Comparison of ENCODE assay signal across 1 cellular context in the genomic region with DNA sequence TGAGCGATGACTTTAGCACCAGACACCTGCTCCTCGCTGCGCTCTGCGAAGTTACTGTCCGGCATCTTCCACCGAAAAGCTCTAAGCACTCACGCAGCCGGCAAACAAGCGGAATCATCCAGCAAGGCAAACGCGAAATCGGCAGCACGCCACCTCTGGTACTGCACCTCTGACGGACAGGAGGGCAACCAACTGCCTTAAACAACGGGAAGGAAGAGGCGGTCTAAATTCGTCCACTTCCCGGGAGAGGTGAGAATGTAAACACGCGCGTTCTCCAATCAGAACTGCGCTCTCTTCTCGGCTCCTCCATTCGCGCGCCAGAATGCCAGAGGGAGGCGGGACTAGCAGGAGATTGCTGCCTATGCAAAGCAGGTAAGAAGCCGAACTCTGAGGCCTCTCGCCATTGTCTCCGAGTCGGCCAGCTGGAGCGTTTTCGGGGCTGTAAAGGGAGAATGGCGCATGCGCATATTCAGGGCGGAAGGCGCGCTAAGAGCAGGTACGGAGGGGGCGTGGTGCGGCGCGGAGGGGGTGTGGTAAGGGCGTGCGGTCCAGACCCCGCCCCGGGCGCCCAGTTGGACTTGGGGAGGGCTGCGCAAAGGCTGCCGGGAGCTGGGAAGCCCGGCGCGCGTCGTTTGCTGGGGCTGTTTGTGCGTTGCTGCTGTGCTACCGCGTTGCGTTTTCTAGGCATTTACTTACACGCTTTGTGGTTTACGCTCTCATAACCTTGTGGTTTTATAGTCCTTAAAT.
TF ChIP-seq lines count a peak whose summit lies in the region.

BTD (plus strand) TSS at position 347 of the 747 bp plus-strand sequence. CDS start 33,695 bp downstream, outside the sequence.
HACL1 (minus strand) TSS at position 171 of the 747 bp plus-strand sequence; CDS start at position 65, 106 bp downstream.

TF ChIP-seq in HepG2, 621 proteins besides CTCF, POLR2A, EP300 and RAD21 (continued from another document and continues in another):
- TF ChIP-seq, protein P1, sequence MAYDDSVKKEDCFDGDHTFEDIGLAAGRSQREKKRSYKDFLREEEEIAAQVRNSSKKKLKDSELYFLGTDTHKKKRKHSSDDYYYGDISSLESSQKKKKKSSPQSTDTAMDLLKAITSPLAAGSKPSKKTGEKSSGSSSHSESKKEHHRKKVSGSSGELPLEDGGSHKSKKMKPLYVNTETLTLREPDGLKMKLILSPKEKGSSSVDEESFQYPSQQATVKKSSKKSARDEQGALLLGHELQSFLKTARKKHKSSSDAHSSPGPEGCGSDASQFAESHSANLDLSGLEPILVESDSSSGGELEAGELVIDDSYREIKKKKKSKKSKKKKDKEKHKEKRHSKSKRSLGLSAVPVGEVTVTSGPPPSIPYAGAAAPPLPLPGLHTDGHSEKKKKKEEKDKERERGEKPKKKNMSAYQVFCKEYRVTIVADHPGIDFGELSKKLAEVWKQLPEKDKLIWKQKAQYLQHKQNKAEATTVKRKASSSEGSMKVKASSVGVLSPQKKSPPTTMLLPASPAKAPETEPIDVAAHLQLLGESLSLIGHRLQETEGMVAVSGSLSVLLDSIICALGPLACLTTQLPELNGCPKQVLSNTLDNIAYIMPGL (CRISPR knock-in tag; IDR thresholded peaks at IDR 0.05; ENCODE audit: borderline replicate concordance in 1 of 2, low read depth in 1 of 2), result peak; percentile 58 to 65; a peak in 2 of 4 replicates
- TF ChIP-seq NPAS2 (CRISPR knock-in tag; IDR thresholded peaks at IDR 0.05; ENCODE audit: borderline replicate concordance) (no peak), NFIB (CRISPR knock-in tag; IDR thresholded peaks at IDR 0.05; ENCODE audit: borderline replicate concordance) (no peak), PPARG (CRISPR knock-in tag; conservative IDR thresholded peaks at IDR 0.05) (peak; percentile 8; the same call in 1 of the 2 replicates), PCBP1 (IDR thresholded peaks at IDR 0.05; ENCODE audit: borderline replicate concordance, low read depth, low read length) (peak; percentile 60; the same call in 1 of the 2 replicates), ZNF367 (CRISPR knock-in tag; IDR thresholded peaks at IDR 0.05; ENCODE audit: borderline replicate concordance) (no peak), KLF16 (CRISPR knock-in tag; IDR thresholded peaks at IDR 0.05) (no peak), ZNF3 (CRISPR knock-in tag; IDR thresholded peaks at IDR 0.05) (no peak), FOXC1 (CRISPR knock-in tag; IDR thresholded peaks at IDR 0.05; ENCODE audit: borderline replicate concordance) (peak; percentile 72; the same call in 1 of the 2 replicates), LCORL (IDR thresholded peaks at IDR 0.05) (no peak), LCORL (CRISPR knock-in tag; IDR thresholded peaks at IDR 0.05) (peak; percentile 55), ZNF703 (CRISPR knock-in tag; IDR thresholded peaks at IDR 0.05; ENCODE audit: borderline replicate concordance) (no peak), ZBTB38 (CRISPR knock-in tag; IDR thresholded peaks at IDR 0.05) (no peak; the same call in 1 of the 2 replicates), GATAD2A (CRISPR knock-in tag; IDR thresholded peaks at IDR 0.05) (peak; percentile 23; the same call in 1 of the 2 replicates), CREB1 (IDR thresholded peaks at IDR 0.05) (peak; percentile 70), CREB1 (CRISPR knock-in tag; IDR thresholded peaks at IDR 0.05) (peak; percentile 77), HOMEZ (CRISPR knock-in tag; IDR thresholded peaks at IDR 0.05; ENCODE audit: low read depth) (peak; percentile 92), MYNN (CRISPR knock-in tag; IDR thresholded peaks at IDR 0.05; ENCODE audit: low read depth) (0 out of 2 replicates have a peak, but pooled peaks have one; percentile 60), NCOA2 (CRISPR knock-in tag; IDR thresholded peaks at IDR 0.05) (peak; percentile 62), ZNF33B (CRISPR knock-in tag; IDR thresholded peaks at IDR 0.05) (0 out of 2 replicates have a peak, but pooled peaks have one; percentile 66), SP140L (CRISPR knock-in tag; IDR thresholded peaks at IDR 0.05; ENCODE audit: borderline replicate concordance) (peak; percentile 61; the same call in 1 of the 2 replicates)
- TF ChIP-seq, protein P2, sequence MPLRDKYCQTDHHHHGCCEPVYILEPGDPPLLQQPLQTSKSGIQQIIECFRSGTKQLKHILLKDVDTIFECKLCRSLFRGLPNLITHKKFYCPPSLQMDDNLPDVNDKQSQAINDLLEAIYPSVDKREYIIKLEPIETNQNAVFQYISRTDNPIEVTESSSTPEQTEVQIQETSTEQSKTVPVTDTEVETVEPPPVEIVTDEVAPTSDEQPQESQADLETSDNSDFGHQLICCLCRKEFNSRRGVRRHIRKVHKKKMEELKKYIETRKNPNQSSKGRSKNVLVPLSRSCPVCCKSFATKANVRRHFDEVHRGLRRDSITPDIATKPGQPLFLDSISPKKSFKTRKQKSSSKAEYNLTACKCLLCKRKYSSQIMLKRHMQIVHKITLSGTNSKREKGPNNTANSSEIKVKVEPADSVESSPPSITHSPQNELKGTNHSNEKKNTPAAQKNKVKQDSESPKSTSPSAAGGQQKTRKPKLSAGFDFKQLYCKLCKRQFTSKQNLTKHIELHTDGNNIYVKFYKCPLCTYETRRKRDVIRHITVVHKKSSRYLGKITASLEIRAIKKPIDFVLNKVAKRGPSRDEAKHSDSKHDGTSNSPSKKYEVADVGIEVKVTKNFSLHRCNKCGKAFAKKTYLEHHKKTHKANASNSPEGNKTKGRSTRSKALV (CRISPR knock-in tag; IDR thresholded peaks at IDR 0.05), result no peak
- TF ChIP-seq, protein P3, sequence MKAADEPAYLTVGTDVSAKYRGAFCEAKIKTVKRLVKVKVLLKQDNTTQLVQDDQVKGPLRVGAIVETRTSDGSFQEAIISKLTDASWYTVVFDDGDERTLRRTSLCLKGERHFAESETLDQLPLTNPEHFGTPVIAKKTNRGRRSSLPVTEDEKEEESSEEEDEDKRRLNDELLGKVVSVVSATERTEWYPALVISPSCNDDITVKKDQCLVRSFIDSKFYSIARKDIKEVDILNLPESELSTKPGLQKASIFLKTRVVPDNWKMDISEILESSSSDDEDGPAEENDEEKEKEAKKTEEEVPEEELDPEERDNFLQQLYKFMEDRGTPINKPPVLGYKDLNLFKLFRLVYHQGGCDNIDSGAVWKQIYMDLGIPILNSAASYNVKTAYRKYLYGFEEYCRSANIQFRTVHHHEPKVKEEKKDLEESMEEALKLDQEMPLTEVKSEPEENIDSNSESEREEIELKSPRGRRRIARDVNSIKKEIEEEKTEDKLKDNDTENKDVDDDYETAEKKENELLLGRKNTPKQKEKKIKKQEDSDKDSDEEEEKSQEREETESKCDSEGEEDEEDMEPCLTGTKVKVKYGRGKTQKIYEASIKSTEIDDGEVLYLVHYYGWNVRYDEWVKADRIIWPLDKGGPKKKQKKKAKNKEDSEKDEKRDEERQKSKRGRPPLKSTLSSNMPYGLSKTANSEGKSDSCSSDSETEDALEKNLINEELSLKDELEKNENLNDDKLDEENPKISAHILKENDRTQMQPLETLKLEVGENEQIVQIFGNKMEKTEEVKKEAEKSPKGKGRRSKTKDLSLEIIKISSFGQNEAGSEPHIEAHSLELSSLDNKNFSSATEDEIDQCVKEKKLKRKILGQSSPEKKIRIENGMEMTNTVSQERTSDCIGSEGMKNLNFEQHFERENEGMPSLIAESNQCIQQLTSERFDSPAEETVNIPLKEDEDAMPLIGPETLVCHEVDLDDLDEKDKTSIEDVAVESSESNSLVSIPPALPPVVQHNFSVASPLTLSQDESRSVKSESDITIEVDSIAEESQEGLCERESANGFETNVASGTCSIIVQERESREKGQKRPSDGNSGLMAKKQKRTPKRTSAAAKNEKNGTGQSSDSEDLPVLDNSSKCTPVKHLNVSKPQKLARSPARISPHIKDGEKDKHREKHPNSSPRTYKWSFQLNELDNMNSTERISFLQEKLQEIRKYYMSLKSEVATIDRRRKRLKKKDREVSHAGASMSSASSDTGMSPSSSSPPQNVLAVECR (CRISPR knock-in tag; IDR thresholded peaks at IDR 0.05; ENCODE audit: borderline replicate concordance), result peak; percentile 94; the same call in 1 of the 2 replicates
- TF ChIP-seq, protein P4, sequence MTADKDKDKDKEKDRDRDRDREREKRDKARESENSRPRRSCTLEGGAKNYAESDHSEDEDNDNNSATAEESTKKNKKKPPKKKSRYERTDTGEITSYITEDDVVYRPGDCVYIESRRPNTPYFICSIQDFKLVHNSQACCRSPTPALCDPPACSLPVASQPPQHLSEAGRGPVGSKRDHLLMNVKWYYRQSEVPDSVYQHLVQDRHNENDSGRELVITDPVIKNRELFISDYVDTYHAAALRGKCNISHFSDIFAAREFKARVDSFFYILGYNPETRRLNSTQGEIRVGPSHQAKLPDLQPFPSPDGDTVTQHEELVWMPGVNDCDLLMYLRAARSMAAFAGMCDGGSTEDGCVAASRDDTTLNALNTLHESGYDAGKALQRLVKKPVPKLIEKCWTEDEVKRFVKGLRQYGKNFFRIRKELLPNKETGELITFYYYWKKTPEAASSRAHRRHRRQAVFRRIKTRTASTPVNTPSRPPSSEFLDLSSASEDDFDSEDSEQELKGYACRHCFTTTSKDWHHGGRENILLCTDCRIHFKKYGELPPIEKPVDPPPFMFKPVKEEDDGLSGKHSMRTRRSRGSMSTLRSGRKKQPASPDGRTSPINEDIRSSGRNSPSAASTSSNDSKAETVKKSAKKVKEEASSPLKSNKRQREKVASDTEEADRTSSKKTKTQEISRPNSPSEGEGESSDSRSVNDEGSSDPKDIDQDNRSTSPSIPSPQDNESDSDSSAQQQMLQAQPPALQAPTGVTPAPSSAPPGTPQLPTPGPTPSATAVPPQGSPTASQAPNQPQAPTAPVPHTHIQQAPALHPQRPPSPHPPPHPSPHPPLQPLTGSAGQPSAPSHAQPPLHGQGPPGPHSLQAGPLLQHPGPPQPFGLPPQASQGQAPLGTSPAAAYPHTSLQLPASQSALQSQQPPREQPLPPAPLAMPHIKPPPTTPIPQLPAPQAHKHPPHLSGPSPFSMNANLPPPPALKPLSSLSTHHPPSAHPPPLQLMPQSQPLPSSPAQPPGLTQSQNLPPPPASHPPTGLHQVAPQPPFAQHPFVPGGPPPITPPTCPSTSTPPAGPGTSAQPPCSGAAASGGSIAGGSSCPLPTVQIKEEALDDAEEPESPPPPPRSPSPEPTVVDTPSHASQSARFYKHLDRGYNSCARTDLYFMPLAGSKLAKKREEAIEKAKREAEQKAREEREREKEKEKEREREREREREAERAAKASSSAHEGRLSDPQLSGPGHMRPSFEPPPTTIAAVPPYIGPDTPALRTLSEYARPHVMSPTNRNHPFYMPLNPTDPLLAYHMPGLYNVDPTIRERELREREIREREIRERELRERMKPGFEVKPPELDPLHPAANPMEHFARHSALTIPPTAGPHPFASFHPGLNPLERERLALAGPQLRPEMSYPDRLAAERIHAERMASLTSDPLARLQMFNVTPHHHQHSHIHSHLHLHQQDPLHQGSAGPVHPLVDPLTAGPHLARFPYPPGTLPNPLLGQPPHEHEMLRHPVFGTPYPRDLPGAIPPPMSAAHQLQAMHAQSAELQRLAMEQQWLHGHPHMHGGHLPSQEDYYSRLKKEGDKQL (CRISPR knock-in tag; IDR thresholded peaks at IDR 0.05; ENCODE audit: low read depth), result no peak
- TF ChIP-seq, protein P5, sequence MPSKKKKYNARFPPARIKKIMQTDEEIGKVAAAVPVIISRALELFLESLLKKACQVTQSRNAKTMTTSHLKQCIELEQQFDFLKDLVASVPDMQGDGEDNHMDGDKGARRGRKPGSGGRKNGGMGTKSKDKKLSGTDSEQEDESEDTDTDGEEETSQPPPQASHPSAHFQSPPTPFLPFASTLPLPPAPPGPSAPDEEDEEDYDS (CRISPR knock-in tag; IDR thresholded peaks at IDR 0.05), result peak; percentile 68
- TF ChIP-seq, protein P6, sequence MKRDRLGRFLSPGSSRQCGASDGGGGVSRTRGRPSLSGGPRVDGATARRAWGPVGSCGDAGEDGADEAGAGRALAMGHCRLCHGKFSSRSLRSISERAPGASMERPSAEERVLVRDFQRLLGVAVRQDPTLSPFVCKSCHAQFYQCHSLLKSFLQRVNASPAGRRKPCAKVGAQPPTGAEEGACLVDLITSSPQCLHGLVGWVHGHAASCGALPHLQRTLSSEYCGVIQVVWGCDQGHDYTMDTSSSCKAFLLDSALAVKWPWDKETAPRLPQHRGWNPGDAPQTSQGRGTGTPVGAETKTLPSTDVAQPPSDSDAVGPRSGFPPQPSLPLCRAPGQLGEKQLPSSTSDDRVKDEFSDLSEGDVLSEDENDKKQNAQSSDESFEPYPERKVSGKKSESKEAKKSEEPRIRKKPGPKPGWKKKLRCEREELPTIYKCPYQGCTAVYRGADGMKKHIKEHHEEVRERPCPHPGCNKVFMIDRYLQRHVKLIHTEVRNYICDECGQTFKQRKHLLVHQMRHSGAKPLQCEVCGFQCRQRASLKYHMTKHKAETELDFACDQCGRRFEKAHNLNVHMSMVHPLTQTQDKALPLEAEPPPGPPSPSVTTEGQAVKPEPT (CRISPR knock-in tag; IDR thresholded peaks at IDR 0.05; ENCODE audit: low read depth), result peak; percentile 75; the same call in 1 of the 2 replicates
- TF ChIP-seq, protein P7, sequence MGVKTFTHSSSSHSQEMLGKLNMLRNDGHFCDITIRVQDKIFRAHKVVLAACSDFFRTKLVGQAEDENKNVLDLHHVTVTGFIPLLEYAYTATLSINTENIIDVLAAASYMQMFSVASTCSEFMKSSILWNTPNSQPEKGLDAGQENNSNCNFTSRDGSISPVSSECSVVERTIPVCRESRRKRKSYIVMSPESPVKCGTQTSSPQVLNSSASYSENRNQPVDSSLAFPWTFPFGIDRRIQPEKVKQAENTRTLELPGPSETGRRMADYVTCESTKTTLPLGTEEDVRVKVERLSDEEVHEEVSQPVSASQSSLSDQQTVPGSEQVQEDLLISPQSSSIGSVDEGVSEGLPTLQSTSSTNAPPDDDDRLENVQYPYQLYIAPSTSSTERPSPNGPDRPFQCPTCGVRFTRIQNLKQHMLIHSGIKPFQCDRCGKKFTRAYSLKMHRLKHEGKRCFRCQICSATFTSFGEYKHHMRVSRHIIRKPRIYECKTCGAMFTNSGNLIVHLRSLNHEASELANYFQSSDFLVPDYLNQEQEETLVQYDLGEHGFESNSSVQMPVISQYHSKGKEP (CRISPR knock-in tag; IDR thresholded peaks at IDR 0.05), result 0 out of 2 replicates have a peak, but pooled peaks have one; percentile 79
- TF ChIP-seq, protein P8, sequence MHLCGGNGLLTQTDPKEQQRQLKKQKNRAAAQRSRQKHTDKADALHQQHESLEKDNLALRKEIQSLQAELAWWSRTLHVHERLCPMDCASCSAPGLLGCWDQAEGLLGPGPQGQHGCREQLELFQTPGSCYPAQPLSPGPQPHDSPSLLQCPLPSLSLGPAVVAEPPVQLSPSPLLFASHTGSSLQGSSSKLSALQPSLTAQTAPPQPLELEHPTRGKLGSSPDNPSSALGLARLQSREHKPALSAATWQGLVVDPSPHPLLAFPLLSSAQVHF (CRISPR knock-in tag; IDR thresholded peaks at IDR 0.05), result no peak
